Comparison of ENCODE assay signal across 12 cellular contexts in genomic region chr10:132371641-132372081, GRCh38. TPM values are rescaled to one million over a fixed set of nuclear protein-coding genes. Genes with fewer than 3 reads are reported as not detected.
DNase-seq lines count a peak whose midpoint lies in the region; ATAC-seq and TF ChIP-seq lines count a peak whose summit lies in the region.
"Had no signal": no experiment of that assay in that cellular context is flagged by ENCODE, and none has a peak within 500 bp of the region (broad histone marks: within the 10 kb centered on the region; RNA-seq: fewer than 3 reads in every experiment).

No MANE protein-coding gene starts in this region.

- H3K36me3 Mint-ChIP-seq in activated naive CD4-positive, alpha-beta T cell treated with anti-CD3 and anti-CD28 coated beads, Interleukin-2, amount 10 ng/mL, durations not matched to agents 7 days and 5 days: no peaks in the 10 kb centered on the region

- H3K4me3 Mint-ChIP-seq in activated naive CD4-positive, alpha-beta T cell treated with anti-CD3 and anti-CD28 coated beads, Interleukin-2, amount 10 ng/mL, durations not matched to agents 7 days and 5 days: no peak overlapping the region
- H3K4me3 Mint-ChIP-seq: CD8-positive, alpha-beta memory T cell had no signal

- H3K4me2 ChIP-seq in Loucy (ENCODE audit: low read depth, low read length, poor library complexity, severe bottlenecking): no peak overlapping the region
- H3K4me2 ChIP-seq: smooth muscle cell had no signal

- H2AFZ ChIP-seq in Loucy (ENCODE audit: low read length): no peak overlapping the region

- H3K27ac Mint-ChIP-seq in activated naive CD4-positive, alpha-beta T cell treated with anti-CD3 and anti-CD28 coated beads, Interleukin-2, amount 10 ng/mL, durations not matched to agents 7 days and 5 days: no peak overlapping the region
- H3K27ac Mint-ChIP-seq: CD8-positive, alpha-beta memory T cell had no signal

- TF ChIP-seq CTCF in Loucy (conservative IDR thresholded peaks at IDR 0.05; ENCODE audit: low read length) (peak; percentile 63; the same call in 1 of the 2 replicates), choroid plexus epithelial cell (conservative IDR thresholded peaks at IDR 0.05; ENCODE audit: low read depth, low read length) (peak; percentile 60), colonic mucosa (IDR thresholded peaks at IDR 0.05) (no peak)

- no peaks in the 10 kb centered on the region for H3F3A ChIP-seq in Loucy (ENCODE audit: low read depth)

- H3K4me3 ChIP-seq in Loucy (ENCODE audit: low read length, poor library complexity, severe bottlenecking): no peak overlapping the region
- no peak overlapping the region for H3K4me3 ChIP-seq in choroid plexus epithelial cell (ENCODE audit: low read depth, low read length)
- H3K4me3 ChIP-seq in colonic mucosa: no peak overlapping the region
- H3K4me3 ChIP-seq: smooth muscle cell, testis had no signal

- H4K20me1 ChIP-seq in Loucy (ENCODE audit: insufficient read depth, low read length, poor library complexity, severe bottlenecking): no peaks in the 10 kb centered on the region

- H3K27ac ChIP-seq in colonic mucosa: no peak overlapping the region
- H3K27ac ChIP-seq: testis had no signal

- H3K9ac ChIP-seq in Loucy (ENCODE audit: low read depth, low read length, poor library complexity, severe bottlenecking) (no peak overlapping the region), colonic mucosa (ENCODE audit: low read depth in 2 of 2, low read length in 2 of 2) (no peak overlapping the region)

- CTCF ChIA-PET in activated naive CD4-positive, alpha-beta T cell treated with anti-CD3 and anti-CD28 coated beads, Interleukin-2, amount 10 ng/mL, durations not matched to agents 7 days and 5 days (lab: Charles Lee): no interaction called here

- intact Hi-C loops in colonic mucosa (cut with DNase I): no loop called here

- no peaks in the 10 kb centered on the region for H3K9me3 ChIP-seq in Loucy (ENCODE audit: insufficient read depth, low read depth, low read length)
- no peaks in the 10 kb centered on the region for H3K9me3 ChIP-seq in colonic mucosa
- H3K9me3 ChIP-seq: testis had no signal

- no peaks in the 10 kb centered on the region for H3K36me3 ChIP-seq in Loucy (ENCODE audit: insufficient read depth, low read length)
- H3K36me3 ChIP-seq in colonic mucosa: no peaks in the 10 kb centered on the region

- H3K4me1 Mint-ChIP-seq in activated naive CD4-positive, alpha-beta T cell treated with anti-CD3 and anti-CD28 coated beads, Interleukin-2, amount 10 ng/mL, durations not matched to agents 7 days and 5 days: peaks cover 5% of the 10 kb centered on the region

- ATAC-seq in stimulated activated naive CD8-positive, alpha-beta T cell treated with anti-CD3 and anti-CD28 coated beads, Interleukin-15, Interleukin-2, amounts not matched to agents 100 U/mL and 50 U/mL, for 24 hours: peak; percentile 33
- ATAC-seq in GM21515 (IDR thresholded peaks at IDR 0.05; ENCODE audit: unreplicated experiment): no peak

- no peaks in the 10 kb centered on the region for H3K9me3 Mint-ChIP-seq in activated naive CD4-positive, alpha-beta T cell treated with anti-CD3 and anti-CD28 coated beads, Interleukin-2, amount 10 ng/mL, durations not matched to agents 7 days and 5 days
- H3K9me3 Mint-ChIP-seq: CD8-positive, alpha-beta memory T cell had no signal

- H3K27me3 ChIP-seq in Loucy (ENCODE audit: insufficient read depth, low read length, poor library complexity, severe bottlenecking) (no peaks in the 10 kb centered on the region), colonic mucosa (no peaks in the 10 kb centered on the region)
- H3K27me3 ChIP-seq: testis had no signal

- H3K79me2 ChIP-seq in Loucy (ENCODE audit: insufficient read depth, low read length): no peaks in the 10 kb centered on the region

- DNase-seq in activated naive CD4-positive, alpha-beta T cell treated with anti-CD3 and anti-CD28 coated beads, Interleukin-2, amount 10 ng/mL, durations not matched to agents 7 days and 5 days: peak; percentile 46
- DNase-seq in activated naive CD4-positive, alpha-beta T cell (lab: John Stamatoyannopoulos, UW): no peak
- DNase-seq in choroid plexus epithelial cell (ENCODE audit: low read depth) (peak; percentile 14), AG20443 (ENCODE audit: low spot score) (no peak), colonic mucosa (no peak)
- DNase-seq in stimulated activated naive CD8-positive, alpha-beta T cell treated with anti-CD3 and anti-CD28 coated beads, Interleukin-15, Interleukin-2, amounts not matched to agents 100 U/mL and 50 U/mL, for 24 hours: peak; percentile 50
- DNase-seq: NK-92 treated with Interleukin-12 subunit alpha and Interleukin-12 subunit beta, amount 100 ng/mL, for 24 hours; testis had no signal

- peaks cover 12% of the 10 kb centered on the region for H3K4me1 ChIP-seq in Loucy (ENCODE audit: insufficient read depth, low read length, poor library complexity, severe bottlenecking)
- no peaks in the 10 kb centered on the region for H3K4me1 ChIP-seq in colonic mucosa
- H3K4me1 ChIP-seq: testis had no signal

- no peaks in the 10 kb centered on the region for H3K9me2 ChIP-seq in Loucy (replicated peaks; ENCODE audit: low read depth, low read length)

- peaks cover 17% of the 10 kb centered on the region for H3K27me3 Mint-ChIP-seq in activated naive CD4-positive, alpha-beta T cell treated with anti-CD3 and anti-CD28 coated beads, Interleukin-2, amount 10 ng/mL, durations not matched to agents 7 days and 5 days

RNA-seq across cellular contexts. Expression of gene PWWP2B, which starts 25.3 kb away (rescaled TPM):
- total RNA-seq in colonic mucosa: 10 to 100 TPM; 33.8 to 61.0 TPM

RNA-seq across cellular contexts. Expression of gene LRRC27, which starts 39.7 kb away (rescaled TPM):
- total RNA-seq in colonic mucosa: 1 to 10 TPM; 5.8 to 6.1 TPM

Comparison
In these comparisons a context has a peak if more than half of its experiments do, and no peak if none do; other contexts are left out.
1. DNase-seq: peak in activated naive CD4-positive, alpha-beta T cell treated with anti-CD3 and anti-CD28 coated beads, Interleukin-2, amount 10 ng/mL, durations not matched to agents 7 days and 5 days (single experiment), choroid plexus epithelial cell (single experiment) and stimulated activated naive CD8-positive, alpha-beta T cell treated with anti-CD3 and anti-CD28 coated beads, Interleukin-15, Interleukin-2, amounts not matched to agents 100 U/mL and 50 U/mL, for 24 hours (single experiment); none in activated naive CD4-positive, alpha-beta T cell (0 of 4), AG20443 (single experiment) and colonic mucosa (single experiment).